Comparison of ENCODE assay signal across 8 cellular contexts in genomic region chr5:1800470-1801060, GRCh38. TPM values are rescaled to one million over a fixed set of nuclear protein-coding genes. Genes with fewer than 3 reads are reported as not detected.
DNase-seq lines count a peak whose midpoint lies in the region; ATAC-seq, FAIRE-seq and TF ChIP-seq lines count a peak whose summit lies in the region.

No MANE protein-coding gene starts in this region.

- no peak for DNase-seq in BJ (ENCODE audit: low read depth)
- peak; percentile 57 for DNase-seq in NCI-H1092 treated with DMSO at 0.1 percent for 48 hours (lab: John Stamatoyannopoulos, UW)
- no peak for DNase-seq in activated CD4-positive, alpha-beta memory T cell treated with anti-CD3 and anti-CD28 coated beads, Interleukin-2, amount 10 ng/mL, durations not matched to agents 7 days and 5 days
- peak in 1 of 2 donors; percentile 42 for DNase-seq in foreskin keratinocyte
- DNase-seq in osteocyte (ENCODE audit: extremely low spot score, unreplicated experiment): no peak
- DNase-seq in GM12891 (ENCODE audit: insufficient read length, low spot score): no peak

- no peaks in the 10 kb centered on the region for H3K27me3 Mint-ChIP-seq in activated CD4-positive, alpha-beta memory T cell treated with anti-CD3 and anti-CD28 coated beads, Interleukin-2, amount 10 ng/mL, durations not matched to agents 7 days and 5 days
- no peaks in the 10 kb centered on the region for H3K27me3 Mint-ChIP-seq in osteocyte (ENCODE audit: unreplicated experiment)

- no peaks in the 10 kb centered on the region for H3K4me1 ChIP-seq in foreskin keratinocyte

- H3K27me3 ChIP-seq in BJ (ENCODE audit: control insufficient read depth, insufficient read depth, low read length) (no peaks in the 10 kb centered on the region), foreskin keratinocyte (no peaks in the 10 kb centered on the region)

- H3K36me3 ChIP-seq in BJ (ENCODE audit: control insufficient read depth, insufficient read depth, low read length): peaks cover 28% of the 10 kb centered on the region

- TF ChIP-seq POLR2A in GM12891 (IDR thresholded peaks at IDR 0.05; ENCODE audit: low read depth, low read length): no peak

- H3K27ac ChIP-seq in foreskin keratinocyte: peak overlapping the region; percentile 80

- no peaks in the 10 kb centered on the region for H3K9me3 Mint-ChIP-seq in activated CD4-positive, alpha-beta memory T cell treated with anti-CD3 and anti-CD28 coated beads, Interleukin-2, amount 10 ng/mL, durations not matched to agents 7 days and 5 days
- H3K9me3 Mint-ChIP-seq in osteocyte (ENCODE audit: unreplicated experiment): no peaks in the 10 kb centered on the region

- peak overlapping the region; percentile 99 for H3K27ac Mint-ChIP-seq in activated CD4-positive, alpha-beta memory T cell treated with anti-CD3 and anti-CD28 coated beads, Interleukin-2, amount 10 ng/mL, durations not matched to agents 7 days and 5 days
- H3K27ac Mint-ChIP-seq in osteocyte (ENCODE audit: unreplicated experiment): peak overlapping the region; percentile 99

- FAIRE-seq in GM12891 (lab: Jason Lieb, UNC): no peak

- ATAC-seq in GM19351 (IDR thresholded peaks at IDR 0.05; ENCODE audit: unreplicated experiment): peak; percentile 1
- ATAC-seq in foreskin keratinocyte: peak; percentile 3
- no peak for ATAC-seq in GM19035 (IDR thresholded peaks at IDR 0.05; ENCODE audit: unreplicated experiment)

- H3K36me3 Mint-ChIP-seq in activated CD4-positive, alpha-beta memory T cell treated with anti-CD3 and anti-CD28 coated beads, Interleukin-2, amount 10 ng/mL, durations not matched to agents 7 days and 5 days (ENCODE audit: low read depth): peaks cover 60% of the 10 kb centered on the region
- peaks cover 31% of the 10 kb centered on the region for H3K36me3 Mint-ChIP-seq in osteocyte (ENCODE audit: unreplicated experiment)

- POLR2A ChIA-PET in BJ (lab: Charles Lee): no interaction called here
- POLR2A ChIA-PET in activated CD4-positive, alpha-beta memory T cell treated with anti-CD3 and anti-CD28 coated beads, Interleukin-2, amount 10 ng/mL, durations not matched to agents 7 days and 5 days (lab: Charles Lee): interaction anchor here (1.0 to 4.1 kb wide), 7 partner anchors 8 to 1530 kb away, joined by 3 to 46 read pairs (median 3); partner anchors contain the start of gene PDCD6

- peaks cover 49% of the 10 kb centered on the region for H3K4me1 Mint-ChIP-seq in activated CD4-positive, alpha-beta memory T cell treated with anti-CD3 and anti-CD28 coated beads, Interleukin-2, amount 10 ng/mL, durations not matched to agents 7 days and 5 days
- peaks cover 38% of the 10 kb centered on the region for H3K4me1 Mint-ChIP-seq in osteocyte (ENCODE audit: unreplicated experiment)

- H3K4me3 Mint-ChIP-seq in activated CD4-positive, alpha-beta memory T cell treated with anti-CD3 and anti-CD28 coated beads, Interleukin-2, amount 10 ng/mL, durations not matched to agents 7 days and 5 days: peak overlapping the region; percentile 100
- H3K4me3 Mint-ChIP-seq in osteocyte (ENCODE audit: unreplicated experiment): peak overlapping the region; percentile 97

- H3K4me3 ChIP-seq in BJ (ENCODE audit: low read depth, low read length): peak overlapping the region; percentile 90

- TF ChIP-seq CTCF in BJ (IDR thresholded peaks at IDR 0.05; ENCODE audit: insufficient read depth, low read depth, low read length) (no peak), foreskin keratinocyte (conservative IDR thresholded peaks at IDR 0.05) (no peak), osteocyte (IDR thresholded peaks at IDR 0.05) (no peak)

- CTCF ChIA-PET in BJ (lab: Yijun Ruan, JAX): interaction anchor here (1.4 kb wide), 1 partner anchor 37 kb away, joined by 3 read pairs; no protein-coding TSS in a partner anchor
- CTCF ChIA-PET in activated CD4-positive, alpha-beta memory T cell treated with anti-CD3 and anti-CD28 coated beads, Interleukin-2, amount 10 ng/mL, durations not matched to agents 7 days and 5 days (lab: Charles Lee): interaction anchor here (0.7 to 2.1 kb wide), 3 partner anchors 8 to 37 kb away, joined by 3 to 6 read pairs (median 3); no protein-coding TSS in a partner anchor

TF ChIP-seq in GM12891, 5 proteins besides CTCF, POLR2A, EP300 and RAD21:
- TF ChIP-seq PAX5 (IDR thresholded peaks at IDR 0.05; ENCODE audit: insufficient read depth, low read length, severe bottlenecking): no peak
- TF ChIP-seq TAF1 (IDR thresholded peaks at IDR 0.05; ENCODE audit: low read depth, low read length): no peak
- TF ChIP-seq POU2F2 (IDR thresholded peaks at IDR 0.05; ENCODE audit: low read depth, low read length): no peak
- no peak for TF ChIP-seq POLR2AphosphoS5 (IDR thresholded peaks at IDR 0.05; ENCODE audit: low read depth, low read length)
- TF ChIP-seq SPI1 (IDR thresholded peaks at IDR 0.05; ENCODE audit: low read depth, low read length): no peak

RNA-seq across cellular contexts. Expression of gene NDUFS6, which starts 0.6 kb away (rescaled TPM):
- polyA plus RNA-seq in BJ (2011; rRNA removed) (26.6 and 34.1 TPM in 2 replicates), foreskin keratinocyte (154 and 160 TPM in 2 replicates)
- polyA minus RNA-seq in BJ (2011; rRNA and poly(A)+ RNA removed): 10.2 and 10.4 TPM in 2 replicates
- total RNA-seq in activated CD4-positive, alpha-beta memory T cell treated with anti-CD3 and anti-CD28 coated beads, Interleukin-2, amount 10 ng/mL, durations not matched to agents 7 days and 5 days: 10 to 100 TPM; 25.4 to 29.2 TPM
- total RNA-seq in foreskin keratinocyte (68.2 and 84.6 TPM in 2 replicates), osteocyte (31.7 and 35.1 TPM in 2 replicates)
- polyA plus RNA-seq in GM12891 (2012; ENCODE audit: low read depth, missing spikeins): 106 TPM

RNA-seq across cellular contexts. Expression of gene MRPL36, which starts 0.9 kb away (rescaled TPM):
- polyA plus RNA-seq in BJ (2011; rRNA removed) (67.9 and 92.3 TPM in 2 replicates), foreskin keratinocyte (102 and 104 TPM in 2 replicates)
- 16.6 and 22.0 TPM in 2 replicates for polyA minus RNA-seq in BJ (2011; rRNA and poly(A)+ RNA removed)
- 10 to 100 TPM; 44.5 to 44.8 TPM for total RNA-seq in activated CD4-positive, alpha-beta memory T cell treated with anti-CD3 and anti-CD28 coated beads, Interleukin-2, amount 10 ng/mL, durations not matched to agents 7 days and 5 days
- total RNA-seq in foreskin keratinocyte (65.3 and 73.6 TPM in 2 replicates), osteocyte (44.0 and 51.9 TPM in 2 replicates)
- polyA plus RNA-seq in GM12891 (2012; ENCODE audit: low read depth, missing spikeins): 107 TPM
